Comparison of ENCODE assay signal across 25 cellular contexts in genomic region chr16:1998852-1999801, GRCh38. TPM values are rescaled to one million over a fixed set of nuclear protein-coding genes. Genes with fewer than 3 reads are reported as not detected.
A peak's percentile ranks its signal among the peaks of the same experiment; 100 is the strongest.
DNase-seq lines count a peak whose midpoint lies in the region; ATAC-seq, FAIRE-seq and TF ChIP-seq lines count a peak whose summit lies in the region.
"Had no signal": no experiment of that assay in that cellular context is flagged by ENCODE, and none has a peak within 500 bp of the region (broad histone marks: within the 10 kb centered on the region; RNA-seq: fewer than 3 reads in every experiment).

No MANE protein-coding gene starts in this region.

- peaks cover 65% of the 10 kb centered on the region for H3K36me3 ChIP-seq in left ventricle myocardium inferior
- peaks cover 29 to 45% of the 10 kb centered on the region in 2 experiments for H3K36me3 ChIP-seq in HepG2 (replicated peaks in 1 of 2; ENCODE audit: control insufficient read depth in 1 of 2, insufficient read depth in 2 of 2, low read length in 2 of 2)
- H3K36me3 ChIP-seq in urinary bladder (ENCODE audit: insufficient read depth), result peaks cover 11% of the 10 kb centered on the region

- intact Hi-C loops in right cardiac atrium (cut with DNase I), result no loop called here
- intact Hi-C loops in left ventricle myocardium inferior (cut with micrococcal nuclease), result no loop called here
- intact Hi-C loops in HepG2 (cut with micrococcal nuclease; ENCODE audit: unreplicated experiment), result no loop called here

- H3K27ac ChIP-seq in right cardiac atrium (ENCODE audit: low read length) (no peak overlapping the region), left ventricle myocardium inferior (replicated peaks) (no peak overlapping the region), HepG2 (ENCODE audit: extremely low read length, insufficient read depth, low read length) (no peak overlapping the region), urinary bladder (ENCODE audit: low read depth) (peak overlapping the region; percentile 26)
- H3K27ac ChIP-seq: 22Rv1; BLaER1 treated with 17β-estradiol and CSF1 and Interleukin-3, amounts not matched to agents 10 nM and 100 nM; HL-60; SJCRH30 had no signal

- WGBS in right cardiac atrium, result 93% methylated on average over 39 of the region's 39 CpGs
- WGBS in HepG2 (ENCODE audit: low lambda C conversion rate), result 99% methylated on average over 22 of the region's 39 CpGs
- 94% methylated on average over 39 of the region's 39 CpGs for WGBS in urinary bladder

- peaks cover 5% of the 10 kb centered on the region; the same call in 1 of the 2 replicates for H4K20me1 ChIP-seq in HepG2 (ENCODE audit: insufficient read depth, low read length)

- in situ Hi-C loops in HepG2 (cut with HindIII; ENCODE audit: extremely low pct_ligation_motif_present, low pct_unique_long_range_greater_than_20kb), result no loop called here

- H2AFZ ChIP-seq in HepG2 (ENCODE audit: low read length), result no peak overlapping the region
- H2AFZ ChIP-seq: GM23248 had no signal

- DNase-seq in right cardiac atrium (peak in 2 of 3 donors; percentile 57 to 62), left ventricle myocardium inferior (no peak), HepG2 (ENCODE audit: low spot score) (no peak), NCI-H2029 treated with DMSO at 0.1 percent for 48 hours (lab: John Stamatoyannopoulos, UW) (no peak), NCI-H510A treated with DMSO at 0.1 percent for 48 hours (lab: John Stamatoyannopoulos, UW) (no peak)
- DNase-seq: ACHN; Caco-2; CD4-positive, alpha-beta memory T cell; DMS 273 treated with DMSO at 0.1 percent for 48 hours; DMS79 treated with DMSO at 0.1 percent for 48 hours; GM23248; H9; NCI-H1105; NCI-H146; NCI-H2029; NCI-H2171; NCI-H345; NCI-H526; Peyer's patch; SJCRH30 had no signal

- POLR2A ChIA-PET in HepG2 (lab: Yijun Ruan, JAX), result interaction anchor here (1.3 to 2.3 kb wide), 2 partner anchors 10 to 35 kb away, joined by 3 to 6 read pairs; partner anchors contain the start of gene RPS2

- ATAC-seq in right cardiac atrium (no peak), HepG2 (no peak)

- no peak overlapping the region for H3K4me2 ChIP-seq in HepG2 (ENCODE audit: low read depth, low read length)
- H3K4me2 ChIP-seq: BLaER1 treated with 17β-estradiol and CSF1 and Interleukin-3, amounts not matched to agents 10 nM and 100 nM had no signal

- CTCF ChIA-PET in HepG2 (lab: Yijun Ruan, JAX; ENCODE audit: low intra/inter-chr PET ratio, low total read pairs), result no interaction called here

- H3K4me3 ChIP-seq in right cardiac atrium (ENCODE audit: low read length) (no peak overlapping the region), left ventricle myocardium inferior (no peak overlapping the region), HepG2 (replicated peaks in 1 of 3; ENCODE audit: insufficient read depth in 1 of 3, low read depth in 2 of 3, low read length in 3 of 3) (no peak overlapping the region), urinary bladder (ENCODE audit: low read depth, low read length) (no peak overlapping the region)
- H3K4me3 ChIP-seq: BLaER1 treated with 17β-estradiol and CSF1 and Interleukin-3, amounts not matched to agents 10 nM and 100 nM; GM23248; Peyer's patch; SJCRH30 had no signal

- no peak overlapping the region for H3K9ac ChIP-seq in HepG2 (ENCODE audit: insufficient read depth, low read depth, low read length)
- H3K9ac ChIP-seq: BLaER1 treated with 17β-estradiol and CSF1 and Interleukin-3, amounts not matched to agents 10 nM and 100 nM had no signal

- H3K4me1 ChIP-seq in right cardiac atrium (ENCODE audit: control insufficient read depth, insufficient read depth, low read length) (peaks cover 2% of the 10 kb centered on the region), left ventricle myocardium inferior (peaks cover 11% of the 10 kb centered on the region), HepG2 (ENCODE audit: insufficient read depth, low read length) (peaks cover 5% of the 10 kb centered on the region), urinary bladder (ENCODE audit: insufficient read depth) (no peaks in the 10 kb centered on the region)
- H3K4me1 ChIP-seq: Caco-2 had no signal

- TF ChIP-seq EP300 in HepG2 (IDR thresholded peaks at IDR 0.05; ENCODE audit: low read depth in 2 of 2, low read length in 2 of 2) (no peak), HepG2 (CRISPR knock-in tag; IDR thresholded peaks at IDR 0.05; ENCODE audit: borderline replicate concordance) (no peak)

- peaks cover 3% of the 10 kb centered on the region for H3K79me2 ChIP-seq in HepG2 (ENCODE audit: insufficient read depth, low read length)

- no peak for TF ChIP-seq POLR2A in HepG2 (IDR thresholded peaks at IDR 0.05; ENCODE audit: insufficient read depth in 1 of 2, low read depth in 2 of 2, low read length in 2 of 2)

- TF ChIP-seq CTCF in left ventricle myocardium inferior (IDR thresholded peaks at IDR 0.05; ENCODE audit: borderline replicate concordance) (no peak), HepG2 (CRISPR knock-in tag; IDR thresholded peaks at IDR 0.05) (no peak)

- FAIRE-seq in HepG2 (lab: Jason Lieb, UNC), result no peak
- FAIRE-seq: GM12891 had no signal

- BruUV-seq in HepG2 (replicated peaks; lab: Mats Ljungman, UMichigan), result no TSS peak

- H3K27me3 ChIP-seq in right cardiac atrium (ENCODE audit: control insufficient read depth, insufficient read depth) (no peaks in the 10 kb centered on the region), left ventricle myocardium inferior (ENCODE audit: low read depth) (no peaks in the 10 kb centered on the region), HepG2 (ENCODE audit: control insufficient read depth in 1 of 2, insufficient read depth in 2 of 2, low read length in 2 of 2) (no peaks in the 10 kb centered on the region)
- H3K27me3 ChIP-seq: BLaER1 treated with 17β-estradiol and CSF1 and Interleukin-3, amounts not matched to agents 10 nM and 100 nM; Peyer's patch; SJCRH30 had no signal

- H3K9me3 ChIP-seq in right cardiac atrium (ENCODE audit: control insufficient read depth, low read length), result no peaks in the 10 kb centered on the region
- H3K9me3 ChIP-seq in left ventricle myocardium inferior (replicated peaks), result no peaks in the 10 kb centered on the region
- no peaks in the 10 kb centered on the region for H3K9me3 ChIP-seq in HepG2 (ENCODE audit: low read length)
- H3K9me3 ChIP-seq: BLaER1 treated with 17β-estradiol and CSF1 and Interleukin-3, amounts not matched to agents 10 nM and 100 nM; Caco-2; Peyer's patch; SJCRH30 had no signal

- no peak for TF ChIP-seq RAD21 in HepG2 (CRISPR knock-in tag; IDR thresholded peaks at IDR 0.05)

RNA-seq across cellular contexts. Expression of gene SYNGR3, which starts 9.4 kb away (rescaled TPM):
- total RNA-seq in right cardiac atrium (1 to 10 TPM in 1 of 4 donors, under 1 TPM in 3; 0.57 to 1.0 (median 0.68) TPM), left ventricle myocardium inferior (0.38 TPM), HepG2 (2016; rRNA removed; fragmentation: Illumina TruSeq; extraction: Trizol) (0.58 and 0.97 TPM in 2 replicates), urinary bladder (2.0 TPM)
- polyA plus RNA-seq in right cardiac atrium (1.4 TPM), HepG2 (2011; rRNA removed) (5.7 and 7.4 TPM in 2 replicates), urinary bladder (1.8 TPM)
- 1.1 and 1.2 TPM in 2 replicates for total RNA-seq in HepG2 (2016; cell fraction: cytosol; rRNA removed; fragmentation: Illumina TruSeq; extraction: Trizol; ENCODE audit: low read depth)
- total RNA-seq in HepG2 (2016; cell fraction: insoluble cytoplasmic fraction; rRNA removed; fragmentation: Illumina TruSeq; extraction: Trizol), result 0.43 and 1.1 TPM in 2 replicates
- 1.5 and 2.1 TPM in 2 replicates for total RNA-seq in HepG2 (2016; cell fraction: membrane; rRNA removed; fragmentation: Illumina TruSeq; extraction: Trizol)
- total RNA-seq in HepG2 (2016; cell fraction: nucleus; rRNA removed; fragmentation: Illumina TruSeq; extraction: Trizol), result 0.84 and 0.85 TPM in 2 replicates
- 4.4 and 4.8 TPM in 2 replicates for polyA plus RNA-seq in HepG2 (2011; cell fraction: cytosol; rRNA removed)
- polyA plus RNA-seq in HepG2 (2011; cell fraction: nucleus; rRNA removed), result 10.2 and 11.3 TPM in 2 replicates
- 2.5 and 5.3 TPM in 2 replicates for polyA plus RNA-seq in HepG2 (2012)
- polyA plus RNA-seq in HepG2 (2016; cell fraction: cytosol; fragmentation: Illumina TruSeq; extraction: Trizol; ENCODE audit: low read depth), result 1.00 and 1.2 TPM in 2 replicates
- 0.64 and 0.72 TPM in 2 replicates for polyA plus RNA-seq in HepG2 (2016; cell fraction: insoluble cytoplasmic fraction; fragmentation: Illumina TruSeq; extraction: Trizol; ENCODE audit: low read depth)
- 1.2 and 1.4 TPM in 2 replicates for polyA plus RNA-seq in HepG2 (2016; cell fraction: membrane; fragmentation: Illumina TruSeq; extraction: Trizol; ENCODE audit: low read depth)
- polyA plus RNA-seq in HepG2 (2016; cell fraction: nucleus; fragmentation: Illumina TruSeq; extraction: Trizol; ENCODE audit: insufficient read depth, low read depth), result 1.1 and 1.4 TPM in 2 replicates
- polyA minus RNA-seq in HepG2 (2011; rRNA and poly(A)+ RNA removed; ENCODE audit: low replicate concordance), result 6.2 and 7.1 TPM in 2 replicates
- 4.1 and 4.4 TPM in 2 replicates for polyA minus RNA-seq in HepG2 (2011; cell fraction: cytosol; rRNA and poly(A)+ RNA removed)
- polyA minus RNA-seq in HepG2 (2011; cell fraction: nucleus; rRNA and poly(A)+ RNA removed), result 1.3 and 2.1 TPM in 2 replicates

RNA-seq across cellular contexts. Expression of gene ZNF598, which starts 10.5 kb away (rescaled TPM):
- total RNA-seq in right cardiac atrium, result 10 to 100 TPM; 16.8 to 20.5 (median 17.5) TPM
- polyA plus RNA-seq in right cardiac atrium, result 14.0 TPM
- total RNA-seq in left ventricle myocardium inferior, result 14.5 TPM
- 9.5 and 13.5 TPM in 2 replicates for total RNA-seq in HepG2 (2016; rRNA removed; fragmentation: Illumina TruSeq; extraction: Trizol)
- 7.8 and 8.6 TPM in 2 replicates for total RNA-seq in HepG2 (2016; cell fraction: cytosol; rRNA removed; fragmentation: Illumina TruSeq; extraction: Trizol; ENCODE audit: low read depth)
- total RNA-seq in HepG2 (2016; cell fraction: insoluble cytoplasmic fraction; rRNA removed; fragmentation: Illumina TruSeq; extraction: Trizol), result 6.1 and 14.0 TPM in 2 replicates
- total RNA-seq in HepG2 (2016; cell fraction: membrane; rRNA removed; fragmentation: Illumina TruSeq; extraction: Trizol), result 8.0 and 9.4 TPM in 2 replicates
- total RNA-seq in HepG2 (2016; cell fraction: nucleus; rRNA removed; fragmentation: Illumina TruSeq; extraction: Trizol), result 15.2 and 16.0 TPM in 2 replicates
- polyA plus RNA-seq in HepG2 (2011; rRNA removed), result 14.2 and 17.6 TPM in 2 replicates
- 10.9 and 19.8 TPM in 2 replicates for polyA plus RNA-seq in HepG2 (2011; cell fraction: cytosol; rRNA removed)
- polyA plus RNA-seq in HepG2 (2011; cell fraction: nucleus; rRNA removed), result 80.6 and 103 TPM in 2 replicates
- polyA plus RNA-seq in HepG2 (2012), result 6.9 and 11.3 TPM in 2 replicates
- 4.2 and 5.0 TPM in 2 replicates for polyA plus RNA-seq in HepG2 (2016; cell fraction: cytosol; fragmentation: Illumina TruSeq; extraction: Trizol; ENCODE audit: low read depth)
- 14.5 and 15.5 TPM in 2 replicates for polyA plus RNA-seq in HepG2 (2016; cell fraction: insoluble cytoplasmic fraction; fragmentation: Illumina TruSeq; extraction: Trizol; ENCODE audit: low read depth)
- 8.5 and 11.6 TPM in 2 replicates for polyA plus RNA-seq in HepG2 (2016; cell fraction: membrane; fragmentation: Illumina TruSeq; extraction: Trizol; ENCODE audit: low read depth)
- polyA plus RNA-seq in HepG2 (2016; cell fraction: nucleus; fragmentation: Illumina TruSeq; extraction: Trizol; ENCODE audit: insufficient read depth, low read depth), result 58.7 and 59.3 TPM in 2 replicates
- 25.2 and 28.9 TPM in 2 replicates for polyA minus RNA-seq in HepG2 (2011; rRNA and poly(A)+ RNA removed; ENCODE audit: low replicate concordance)
- 12.5 and 18.7 TPM in 2 replicates for polyA minus RNA-seq in HepG2 (2011; cell fraction: cytosol; rRNA and poly(A)+ RNA removed)
- 12.6 and 18.4 TPM in 2 replicates for polyA minus RNA-seq in HepG2 (2011; cell fraction: nucleus; rRNA and poly(A)+ RNA removed)
- 6.3 TPM for total RNA-seq in urinary bladder
- 38.4 TPM for polyA plus RNA-seq in urinary bladder

RNA-seq across cellular contexts. Expression of gene GFER, which starts 15.1 kb away (rescaled TPM):
- 10 to 100 TPM; 19.6 to 25.7 (median 22.2) TPM for total RNA-seq in right cardiac atrium
- polyA plus RNA-seq in right cardiac atrium, result 31.7 TPM
- total RNA-seq in left ventricle myocardium inferior, result 23.3 TPM
- total RNA-seq in HepG2 (2016; rRNA removed; fragmentation: Illumina TruSeq; extraction: Trizol), result 68.3 and 71.7 TPM in 2 replicates
- total RNA-seq in HepG2 (2016; cell fraction: cytosol; rRNA removed; fragmentation: Illumina TruSeq; extraction: Trizol; ENCODE audit: low read depth), result 42.3 and 42.4 TPM in 2 replicates
- 71.7 and 77.6 TPM in 2 replicates for total RNA-seq in HepG2 (2016; cell fraction: insoluble cytoplasmic fraction; rRNA removed; fragmentation: Illumina TruSeq; extraction: Trizol)
- total RNA-seq in HepG2 (2016; cell fraction: membrane; rRNA removed; fragmentation: Illumina TruSeq; extraction: Trizol), result 45.9 and 49.4 TPM in 2 replicates
- total RNA-seq in HepG2 (2016; cell fraction: nucleus; rRNA removed; fragmentation: Illumina TruSeq; extraction: Trizol), result 27.4 and 40.1 TPM in 2 replicates
- 28.6 and 35.9 TPM in 2 replicates for polyA plus RNA-seq in HepG2 (2011; rRNA removed)
- polyA plus RNA-seq in HepG2 (2011; cell fraction: cytosol; rRNA removed), result 25.2 and 31.0 TPM in 2 replicates
- 27.0 and 27.5 TPM in 2 replicates for polyA plus RNA-seq in HepG2 (2011; cell fraction: nucleus; rRNA removed)
- polyA plus RNA-seq in HepG2 (2012), result 28.9 and 37.4 TPM in 2 replicates
- polyA plus RNA-seq in HepG2 (2016; cell fraction: cytosol; fragmentation: Illumina TruSeq; extraction: Trizol; ENCODE audit: low read depth), result 55.8 and 56.5 TPM in 2 replicates
- polyA plus RNA-seq in HepG2 (2016; cell fraction: insoluble cytoplasmic fraction; fragmentation: Illumina TruSeq; extraction: Trizol; ENCODE audit: low read depth), result 83.7 and 99.4 TPM in 2 replicates
- 49.1 and 52.1 TPM in 2 replicates for polyA plus RNA-seq in HepG2 (2016; cell fraction: membrane; fragmentation: Illumina TruSeq; extraction: Trizol; ENCODE audit: low read depth)
- polyA plus RNA-seq in HepG2 (2016; cell fraction: nucleus; fragmentation: Illumina TruSeq; extraction: Trizol; ENCODE audit: insufficient read depth, low read depth), result 66.2 and 67.2 TPM in 2 replicates
- 12.3 and 20.5 TPM in 2 replicates for polyA minus RNA-seq in HepG2 (2011; rRNA and poly(A)+ RNA removed; ENCODE audit: low replicate concordance)
- polyA minus RNA-seq in HepG2 (2011; cell fraction: cytosol; rRNA and poly(A)+ RNA removed), result 16.4 and 18.5 TPM in 2 replicates
- 14.7 and 14.8 TPM in 2 replicates for polyA minus RNA-seq in HepG2 (2011; cell fraction: nucleus; rRNA and poly(A)+ RNA removed)
- total RNA-seq in urinary bladder, result 7.7 TPM
- polyA plus RNA-seq in urinary bladder, result 27.8 TPM

RNA-seq across cellular contexts. Expression of gene NOXO1, which starts 17.9 kb away (rescaled TPM):
- total RNA-seq in right cardiac atrium (not detected), left ventricle myocardium inferior (not detected), HepG2 (2016; rRNA removed; fragmentation: Illumina TruSeq; extraction: Trizol) (0.21 and 1.4 TPM in 2 replicates), urinary bladder (not detected)
- polyA plus RNA-seq in right cardiac atrium (0.29 TPM), HepG2 (2011; rRNA removed) (0.69 and 1.4 TPM in 2 replicates), urinary bladder (0.16 TPM)
- total RNA-seq in HepG2 (2016; cell fraction: cytosol; rRNA removed; fragmentation: Illumina TruSeq; extraction: Trizol; ENCODE audit: low read depth), result 0.40 and 0.97 TPM in 2 replicates
- total RNA-seq in HepG2 (2016; cell fraction: insoluble cytoplasmic fraction; rRNA removed; fragmentation: Illumina TruSeq; extraction: Trizol), result 0.22 and 1.1 TPM in 2 replicates
- 0.34 and 0.53 TPM in 2 replicates for total RNA-seq in HepG2 (2016; cell fraction: membrane; rRNA removed; fragmentation: Illumina TruSeq; extraction: Trizol)
- 2.4 and 3.1 TPM in 2 replicates for total RNA-seq in HepG2 (2016; cell fraction: nucleus; rRNA removed; fragmentation: Illumina TruSeq; extraction: Trizol)
- polyA plus RNA-seq in HepG2 (2011; cell fraction: cytosol; rRNA removed), result 0.14 and 0.25 TPM in 2 replicates
- 10.4 and 11.0 TPM in 2 replicates for polyA plus RNA-seq in HepG2 (2011; cell fraction: nucleus; rRNA removed)
- polyA plus RNA-seq in HepG2 (2012), result 0.12 and 0.55 TPM in 2 replicates
- 0.26 and 0.45 TPM in 2 replicates for polyA plus RNA-seq in HepG2 (2016; cell fraction: cytosol; fragmentation: Illumina TruSeq; extraction: Trizol; ENCODE audit: low read depth)
- polyA plus RNA-seq in HepG2 (2016; cell fraction: insoluble cytoplasmic fraction; fragmentation: Illumina TruSeq; extraction: Trizol; ENCODE audit: low read depth), result 0.52 and 0.62 TPM in 2 replicates
- polyA plus RNA-seq in HepG2 (2016; cell fraction: membrane; fragmentation: Illumina TruSeq; extraction: Trizol; ENCODE audit: low read depth), result 0.63 and 0.78 TPM in 2 replicates
- 7.2 and 9.5 TPM in 2 replicates for polyA plus RNA-seq in HepG2 (2016; cell fraction: nucleus; fragmentation: Illumina TruSeq; extraction: Trizol; ENCODE audit: insufficient read depth, low read depth)
- 0.12 and 0.28 TPM in 2 replicates for polyA minus RNA-seq in HepG2 (2011; rRNA and poly(A)+ RNA removed; ENCODE audit: low replicate concordance)
- polyA minus RNA-seq in HepG2 (2011; cell fraction: cytosol; rRNA and poly(A)+ RNA removed), result not detected in 2 replicates
- polyA minus RNA-seq in HepG2 (2011; cell fraction: nucleus; rRNA and poly(A)+ RNA removed), result 0.75 and 1.0 TPM in 2 replicates
- total RNA-seq: GM23248 had no signal

RNA-seq across cellular contexts. Expression of gene NPW, which starts 20.5 kb away (rescaled TPM):
- total RNA-seq in right cardiac atrium, result not detected
- not detected for polyA plus RNA-seq in right cardiac atrium
- not detected for total RNA-seq in left ventricle myocardium inferior
- total RNA-seq in HepG2 (2016; rRNA removed; fragmentation: Illumina TruSeq; extraction: Trizol), result 0.97 TPM in 1 of 2 replicates, not detected in the other
- 1.1 and 2.6 TPM in 2 replicates for total RNA-seq in HepG2 (2016; cell fraction: cytosol; rRNA removed; fragmentation: Illumina TruSeq; extraction: Trizol; ENCODE audit: low read depth)
- total RNA-seq in HepG2 (2016; cell fraction: insoluble cytoplasmic fraction; rRNA removed; fragmentation: Illumina TruSeq; extraction: Trizol), result 0.87 TPM in 1 of 2 replicates, not detected in the other
- total RNA-seq in HepG2 (2016; cell fraction: membrane; rRNA removed; fragmentation: Illumina TruSeq; extraction: Trizol), result 0.71 and 0.79 TPM in 2 replicates
- not detected in 2 replicates for total RNA-seq in HepG2 (2016; cell fraction: nucleus; rRNA removed; fragmentation: Illumina TruSeq; extraction: Trizol)
- polyA plus RNA-seq in HepG2 (2011; rRNA removed), result 0.24 and 0.25 TPM in 2 replicates
- polyA plus RNA-seq in HepG2 (2011; cell fraction: cytosol; rRNA removed), result 0.50 and 0.85 TPM in 2 replicates
- polyA plus RNA-seq in HepG2 (2011; cell fraction: nucleus; rRNA removed), result 1.1 and 1.2 TPM in 2 replicates
- 0.82 and 1.4 TPM in 2 replicates for polyA plus RNA-seq in HepG2 (2012)
- polyA plus RNA-seq in HepG2 (2016; cell fraction: cytosol; fragmentation: Illumina TruSeq; extraction: Trizol; ENCODE audit: low read depth), result 0.87 and 1.2 TPM in 2 replicates
- polyA plus RNA-seq in HepG2 (2016; cell fraction: insoluble cytoplasmic fraction; fragmentation: Illumina TruSeq; extraction: Trizol; ENCODE audit: low read depth), result 0.61 and 0.63 TPM in 2 replicates
- 0.42 and 0.81 TPM in 2 replicates for polyA plus RNA-seq in HepG2 (2016; cell fraction: membrane; fragmentation: Illumina TruSeq; extraction: Trizol; ENCODE audit: low read depth)
- 0.85 and 2.0 TPM in 2 replicates for polyA plus RNA-seq in HepG2 (2016; cell fraction: nucleus; fragmentation: Illumina TruSeq; extraction: Trizol; ENCODE audit: insufficient read depth, low read depth)
- polyA minus RNA-seq in HepG2 (2011; rRNA and poly(A)+ RNA removed; ENCODE audit: low replicate concordance), result 0.21 TPM in 1 of 2 replicates, not detected in the other
- polyA minus RNA-seq in HepG2 (2011; cell fraction: cytosol; rRNA and poly(A)+ RNA removed), result 3.4 TPM in 1 of 2 replicates, not detected in the other
- 0.50 TPM in 1 of 2 replicates, not detected in the other for polyA minus RNA-seq in HepG2 (2011; cell fraction: nucleus; rRNA and poly(A)+ RNA removed)
- not detected for total RNA-seq in urinary bladder
- polyA plus RNA-seq in urinary bladder, result 0.08 TPM
- total RNA-seq: CD4-positive, alpha-beta memory T cell; GM23248 had no signal
- polyA plus RNA-seq: CD4-positive, alpha-beta memory T cell had no signal

Comparison
In these comparisons a context has a peak if more than half of its experiments do, and no peak if none do; other contexts are left out.
1. DNase-seq: peak in right cardiac atrium (2 of 3); none in left ventricle myocardium inferior (single experiment), HepG2 (single experiment), NCI-H2029 treated with DMSO at 0.1 percent for 48 hours (single experiment) and NCI-H510A treated with DMSO at 0.1 percent for 48 hours (single experiment).